Comparison of ENCODE assay signal across 32 cellular contexts in the genomic region with DNA sequence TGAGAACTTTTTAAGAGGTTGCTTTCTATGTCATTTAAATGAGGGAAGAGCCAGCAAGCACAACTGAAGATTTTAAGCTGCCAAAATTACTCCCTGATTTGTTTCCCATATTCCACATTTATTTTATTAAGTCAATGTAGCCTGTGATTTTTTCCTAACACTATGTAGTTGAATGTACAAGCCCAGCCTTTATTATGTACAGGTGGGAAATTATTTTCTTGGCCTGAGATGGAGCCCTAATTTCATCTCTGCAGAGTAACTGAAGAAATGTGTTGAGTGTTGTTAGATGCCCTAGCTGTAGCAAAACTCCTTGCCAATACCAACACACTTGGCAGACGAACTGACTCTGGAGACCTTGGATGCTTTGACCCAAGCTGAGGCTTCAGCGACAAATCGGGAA.
DNase-seq lines count a peak whose midpoint lies in the region; ATAC-seq and TF ChIP-seq lines count a peak whose summit lies in the region.
"Had no signal": no experiment of that assay in that cellular context is flagged by ENCODE, and none has a peak within 500 bp of the region (broad histone marks: within the 10 kb centered on the region; RNA-seq: fewer than 3 reads in every experiment).

No MANE protein-coding gene starts in this region.

- H3K9me2 ChIP-seq in GM23338 (ENCODE audit: insufficient read depth): no peaks in the 10 kb centered on the region

- no peaks in the 10 kb centered on the region; the same call in 1 of the 2 replicates for H3K9me3 ChIP-seq in HEK293 (ENCODE audit: control insufficient read depth, insufficient read depth, low read depth, low read length)
- H3K9me3 ChIP-seq: A549, BE2C, BLaER1, Caco-2 had no signal

- no peaks in the 10 kb centered on the region for H3K79me2 ChIP-seq in GM23338 (replicated peaks; ENCODE audit: insufficient read depth)

- CTCF ChIA-PET in HEK293 (lab: Yijun Ruan, JAX): no interaction called here

- no peaks in the 10 kb centered on the region for H3F3A ChIP-seq in GM23338 (replicated peaks; ENCODE audit: low read depth)

- H3K27ac Mint-ChIP-seq in GM23338: no peak overlapping the region
- H3K27ac Mint-ChIP-seq: B cell; CD14-positive monocyte; CD4-positive, alpha-beta memory T cell; CD4-positive, alpha-beta T cell; CD4-positive, CD25-positive, alpha-beta regulatory T cell; CD8-positive, alpha-beta memory T cell; CD8-positive, alpha-beta T cell had no signal

- DNase-seq in GM23338 (ENCODE audit: low spot score) (no peak), pons (ENCODE audit: low spot score) (peak; percentile 1), DMS53 (lab: John Stamatoyannopoulos, UW) (no peak), SHP77 treated with DMSO at 0.1 percent for 48 hours (lab: John Stamatoyannopoulos, UW) (no peak)
- DNase-seq in stimulated activated CD4-positive, alpha-beta T cell treated with anti-CD3 and anti-CD28 coated beads, Interleukin-2, amount 100 ng/mL, for 48 hours: no peak
- DNase-seq: 8988T; ACHN; AML-193; BE2C; C1 segment of cervical spinal cord; Caco-2; Calu3; CD4-positive, alpha-beta memory T cell; CD4-positive, alpha-beta T cell; CD4-positive, CD25-positive, alpha-beta regulatory T cell; CD8-positive, alpha-beta memory T cell; CD8-positive, alpha-beta T cell; COR-L47; DMS 273 treated with DMSO at 0.1 percent for 48 hours; DMS153; DMS79; DMS79 treated with DMSO at 0.1 percent for 48 hours; DND-41; EL had no signal

- H3K27me3 ChIP-seq in GM23338 (ENCODE audit: insufficient read depth): no peaks in the 10 kb centered on the region
- H3K27me3 ChIP-seq: BE2C; BLaER1; BLaER1 treated with 17β-estradiol and CSF1 and Interleukin-3, amounts not matched to agents 10 nM and 100 nM had no signal

- H3K4me1 ChIP-seq in GM23338 (ENCODE audit: insufficient read depth) (no peaks in the 10 kb centered on the region), HEK293 (ENCODE audit: control insufficient read depth, insufficient read depth, low read length) (no peaks in the 10 kb centered on the region)
- H3K4me1 ChIP-seq: A549; BE2C; BLaER1; BLaER1 treated with 17β-estradiol and CSF1 and Interleukin-3, amounts not matched to agents 10 nM and 100 nM; Caco-2 had no signal

- no peaks in the 10 kb centered on the region for H3K9me3 Mint-ChIP-seq in GM23338

- H3K4me1 Mint-ChIP-seq in GM23338: peaks cover 7% of the 10 kb centered on the region; the same call in 2 of the 3 replicates
- H3K4me1 Mint-ChIP-seq: B cell; CD14-positive monocyte; CD4-positive, alpha-beta memory T cell; CD4-positive, CD25-positive, alpha-beta regulatory T cell; CD8-positive, alpha-beta memory T cell had no signal

- H3K4me3 ChIP-seq in GM23338 (no peak overlapping the region), HEK293 (ENCODE audit: low read depth, low read length) (no peak overlapping the region)
- H3K4me3 ChIP-seq: A549; BLaER1; BLaER1 treated with 17β-estradiol and CSF1 and Interleukin-3, amounts not matched to agents 10 nM and 100 nM had no signal

- no peaks in the 10 kb centered on the region for H3K27me3 Mint-ChIP-seq in GM23338 (ENCODE audit: insufficient read depth, low read depth, poor library complexity)

- ATAC-seq in GM23338: no peak
- ATAC-seq: A549; CD8-positive, alpha-beta T cell had no signal

- H3K36me3 Mint-ChIP-seq in GM23338 (ENCODE audit: low read depth): no peaks in the 10 kb centered on the region
- H3K36me3 Mint-ChIP-seq: CD14-positive monocyte; CD4-positive, alpha-beta memory T cell; CD4-positive, CD25-positive, alpha-beta regulatory T cell; CD8-positive, alpha-beta memory T cell; CD8-positive, alpha-beta T cell had no signal

- H3K36me3 ChIP-seq in GM23338 (ENCODE audit: insufficient read depth): no peaks in the 10 kb centered on the region
- H3K36me3 ChIP-seq in HEK293 (ENCODE audit: control insufficient read depth in 2 of 2, insufficient read depth in 1 of 2, low read length in 2 of 2): no peaks in the 10 kb centered on the region
- H3K36me3 ChIP-seq: BE2C; BLaER1; BLaER1 treated with 17β-estradiol and CSF1 and Interleukin-3, amounts not matched to agents 10 nM and 100 nM had no signal

- POLR2A ChIA-PET in HEK293 (lab: Yijun Ruan, JAX): no interaction called here

- H3K27ac ChIP-seq in GM23338 (ENCODE audit: low read depth): no peak overlapping the region
- H3K27ac ChIP-seq in HEK293 (ENCODE audit: extremely low read depth, low read depth, low read length): no peak overlapping the region
- H3K27ac ChIP-seq: 22Rv1; A549; BLaER1; BLaER1 treated with 17β-estradiol and CSF1 and Interleukin-3, amounts not matched to agents 10 nM and 100 nM; C4-2B had no signal

- no peak overlapping the region for H3K4me3 Mint-ChIP-seq in GM23338
- H3K4me3 Mint-ChIP-seq: B cell; CD14-positive monocyte; CD4-positive, alpha-beta memory T cell; CD4-positive, alpha-beta T cell; CD4-positive, CD25-positive, alpha-beta regulatory T cell; CD8-positive, alpha-beta memory T cell; CD8-positive, alpha-beta T cell had no signal

- TF ChIP-seq CTCF in GM23338 (conservative IDR thresholded peaks at IDR 0.05; ENCODE audit: low read depth in 2 of 2) (no peak), HEK293 (tag by site-specific recombination; IDR thresholded peaks at IDR 0.05) (no peak)

- H4K20me1 ChIP-seq in GM23338 (replicated peaks; ENCODE audit: insufficient read depth): no peaks in the 10 kb centered on the region
- H4K20me1 ChIP-seq: BLaER1; BLaER1 treated with 17β-estradiol and CSF1 and Interleukin-3, amounts not matched to agents 10 nM and 100 nM had no signal

- peak overlapping the region; percentile 38; the same call in 1 of the 2 replicates for H2AFZ ChIP-seq in GM23338

- no peak overlapping the region for H3K4me2 ChIP-seq in GM23338
- H3K4me2 ChIP-seq: A549; BLaER1; BLaER1 treated with 17β-estradiol and CSF1 and Interleukin-3, amounts not matched to agents 10 nM and 100 nM had no signal

TF ChIP-seq in HEK293, 187 proteins besides CTCF, POLR2A, EP300 and RAD21:
- TF ChIP-seq, protein P1, sequence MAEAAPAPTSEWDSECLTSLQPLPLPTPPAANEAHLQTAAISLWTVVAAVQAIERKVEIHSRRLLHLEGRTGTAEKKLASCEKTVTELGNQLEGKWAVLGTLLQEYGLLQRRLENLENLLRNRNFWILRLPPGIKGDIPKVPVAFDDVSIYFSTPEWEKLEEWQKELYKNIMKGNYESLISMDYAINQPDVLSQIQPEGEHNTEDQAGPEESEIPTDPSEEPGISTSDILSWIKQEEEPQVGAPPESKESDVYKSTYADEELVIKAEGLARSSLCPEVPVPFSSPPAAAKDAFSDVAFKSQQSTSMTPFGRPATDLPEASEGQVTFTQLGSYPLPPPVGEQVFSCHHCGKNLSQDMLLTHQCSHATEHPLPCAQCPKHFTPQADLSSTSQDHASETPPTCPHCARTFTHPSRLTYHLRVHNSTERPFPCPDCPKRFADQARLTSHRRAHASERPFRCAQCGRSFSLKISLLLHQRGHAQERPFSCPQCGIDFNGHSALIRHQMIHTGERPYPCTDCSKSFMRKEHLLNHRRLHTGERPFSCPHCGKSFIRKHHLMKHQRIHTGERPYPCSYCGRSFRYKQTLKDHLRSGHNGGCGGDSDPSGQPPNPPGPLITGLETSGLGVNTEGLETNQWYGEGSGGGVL (tag by site-specific recombination; IDR thresholded peaks at IDR 0.05): no peak
- no peak for TF ChIP-seq KLF7 (tag by site-specific recombination; IDR thresholded peaks at IDR 0.05; ENCODE audit: borderline replicate concordance)
- TF ChIP-seq, protein P2, sequence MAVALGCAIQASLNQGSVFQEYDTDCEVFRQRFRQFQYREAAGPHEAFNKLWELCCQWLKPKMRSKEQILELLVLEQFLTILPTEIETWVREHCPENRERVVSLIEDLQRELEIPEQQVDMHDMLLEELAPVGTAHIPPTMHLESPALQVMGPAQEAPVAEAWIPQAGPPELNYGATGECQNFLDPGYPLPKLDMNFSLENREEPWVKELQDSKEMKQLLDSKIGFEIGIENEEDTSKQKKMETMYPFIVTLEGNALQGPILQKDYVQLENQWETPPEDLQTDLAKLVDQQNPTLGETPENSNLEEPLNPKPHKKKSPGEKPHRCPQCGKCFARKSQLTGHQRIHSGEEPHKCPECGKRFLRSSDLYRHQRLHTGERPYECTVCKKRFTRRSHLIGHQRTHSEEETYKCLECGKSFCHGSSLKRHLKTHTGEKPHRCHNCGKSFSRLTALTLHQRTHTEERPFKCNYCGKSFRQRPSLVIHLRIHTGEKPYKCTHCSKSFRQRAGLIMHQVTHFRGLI (tag by site-specific recombination; IDR thresholded peaks at IDR 0.05): peak; percentile 92
- TF ChIP-seq, protein P3, sequence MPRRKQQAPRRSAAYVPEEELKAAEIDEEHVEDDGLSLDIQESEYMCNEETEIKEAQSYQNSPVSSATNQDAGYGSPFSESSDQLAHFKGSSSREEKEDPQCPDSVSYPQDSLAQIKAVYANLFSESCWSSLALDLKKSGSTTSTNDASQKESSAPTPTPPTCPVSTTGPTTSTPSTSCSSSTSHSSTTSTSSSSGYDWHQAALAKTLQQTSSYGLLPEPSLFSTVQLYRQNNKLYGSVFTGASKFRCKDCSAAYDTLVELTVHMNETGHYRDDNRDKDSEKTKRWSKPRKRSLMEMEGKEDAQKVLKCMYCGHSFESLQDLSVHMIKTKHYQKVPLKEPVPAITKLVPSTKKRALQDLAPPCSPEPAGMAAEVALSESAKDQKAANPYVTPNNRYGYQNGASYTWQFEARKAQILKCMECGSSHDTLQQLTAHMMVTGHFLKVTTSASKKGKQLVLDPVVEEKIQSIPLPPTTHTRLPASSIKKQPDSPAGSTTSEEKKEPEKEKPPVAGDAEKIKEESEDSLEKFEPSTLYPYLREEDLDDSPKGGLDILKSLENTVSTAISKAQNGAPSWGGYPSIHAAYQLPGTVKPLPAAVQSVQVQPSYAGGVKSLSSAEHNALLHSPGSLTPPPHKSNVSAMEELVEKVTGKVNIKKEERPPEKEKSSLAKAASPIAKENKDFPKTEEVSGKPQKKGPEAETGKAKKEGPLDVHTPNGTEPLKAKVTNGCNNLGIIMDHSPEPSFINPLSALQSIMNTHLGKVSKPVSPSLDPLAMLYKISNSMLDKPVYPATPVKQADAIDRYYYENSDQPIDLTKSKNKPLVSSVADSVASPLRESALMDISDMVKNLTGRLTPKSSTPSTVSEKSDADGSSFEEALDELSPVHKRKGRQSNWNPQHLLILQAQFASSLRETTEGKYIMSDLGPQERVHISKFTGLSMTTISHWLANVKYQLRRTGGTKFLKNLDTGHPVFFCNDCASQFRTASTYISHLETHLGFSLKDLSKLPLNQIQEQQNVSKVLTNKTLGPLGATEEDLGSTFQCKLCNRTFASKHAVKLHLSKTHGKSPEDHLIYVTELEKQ (tag by site-specific recombination; IDR thresholded peaks at IDR 0.05; ENCODE audit: borderline replicate concordance): no peak
- TF ChIP-seq RBAK (tag by site-specific recombination; IDR thresholded peaks at IDR 0.05): no peak
- TF ChIP-seq ZFP41 (tag by site-specific recombination; IDR thresholded peaks at IDR 0.05; ENCODE audit: borderline replicate concordance): no peak
